11 cellular contexts compared by ENCODE assay signal in genomic region chr9:37746448-37747270, GRCh38. TPM values are rescaled to one million over a fixed set of nuclear protein-coding genes. Genes with fewer than 3 reads are reported as not detected.
A peak's percentile ranks its signal among the peaks of the same experiment; 100 is the strongest.
DNase-seq lines count a peak whose midpoint lies in the region; ATAC-seq and TF ChIP-seq lines count a peak whose summit lies in the region.
"Had no signal": no experiment of that assay in that cellular context is flagged by ENCODE, and none has a peak within 500 bp of the region (broad histone marks: within the 10 kb centered on the region; RNA-seq: fewer than 3 reads in every experiment).

No MANE protein-coding gene starts in this region.

- H3K4me3 ChIP-seq in retinal pigment epithelial cell (ENCODE audit: low read length), result no peak overlapping the region
- H3K4me3 ChIP-seq: breast epithelium, lower lobe of right lung had no signal

- DNase-seq in NCI-H526 treated with DMSO at 0.1 percent for 48 hours (lab: John Stamatoyannopoulos, UW) (peak; percentile 24), NCI-H526 (lab: John Stamatoyannopoulos, UW) (no peak), NCI-H82 treated with DMSO at 0.1 percent for 48 hours (lab: John Stamatoyannopoulos, UW; ENCODE audit: unreplicated experiment) (peak; percentile 68), dermis blood vessel endothelial cell (peak; percentile 2), retinal pigment epithelial cell (ENCODE audit: low read depth) (peak; percentile 11), NCI-H128 (lab: John Stamatoyannopoulos, UW; ENCODE audit: unreplicated experiment) (no peak), NCI-H1436 treated with DMSO at 0.1 percent for 48 hours (lab: John Stamatoyannopoulos, UW) (no peak)
- DNase-seq: lower lobe of right lung, NCI-H1048 had no signal

- ATAC-seq in GM21381 (IDR thresholded peaks at IDR 0.05; ENCODE audit: unreplicated experiment), result no peak

- no peak for TF ChIP-seq CTCF in retinal pigment epithelial cell (conservative IDR thresholded peaks at IDR 0.05; ENCODE audit: low read depth, low read length)

RNA-seq across cellular contexts. Expression of gene TRMT10B, which starts 6.9 kb away (rescaled TPM):
- total RNA-seq in dermis blood vessel endothelial cell, result 2.0 and 2.8 TPM in 2 replicates

RNA-seq across cellular contexts. Expression of gene EXOSC3, which starts 38.2 kb away (rescaled TPM):
- 28.7 and 29.4 TPM in 2 replicates for total RNA-seq in dermis blood vessel endothelial cell

RNA-seq across cellular contexts. Expression of gene DCAF10, which starts 53.9 kb away (rescaled TPM):
- total RNA-seq in dermis blood vessel endothelial cell, result 22.8 and 51.7 TPM in 2 replicates

Comparison
In these comparisons a context has a peak if more than half of its experiments do, and no peak if none do; other contexts are left out.
1. DNase-seq: peak in NCI-H526 treated with DMSO at 0.1 percent for 48 hours (single experiment), NCI-H82 treated with DMSO at 0.1 percent for 48 hours (single experiment), dermis blood vessel endothelial cell (single experiment) and retinal pigment epithelial cell (single experiment); none in NCI-H526 (0 of 2), NCI-H128 (single experiment) and NCI-H1436 treated with DMSO at 0.1 percent for 48 hours (single experiment).